7 cellular contexts compared by ENCODE assay signal in the genomic region with DNA sequence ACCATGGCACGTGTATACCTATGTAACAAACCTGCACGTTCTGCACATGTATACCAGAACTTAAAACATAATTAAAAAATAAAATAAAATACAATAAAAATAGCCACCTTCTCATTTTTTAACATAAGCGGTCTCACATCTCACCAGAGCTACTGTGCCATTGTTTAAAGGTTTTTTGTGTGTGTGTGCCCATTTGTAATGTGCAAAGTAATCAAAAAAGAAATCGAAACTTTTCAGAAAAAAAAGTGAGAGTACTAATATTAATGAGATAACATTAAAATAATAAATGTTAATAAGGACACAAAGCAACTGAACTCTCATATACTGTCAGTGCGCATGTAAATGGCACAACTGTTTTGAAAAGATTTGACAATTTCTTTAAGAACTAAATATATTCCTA.
"Had no signal": no experiment of that assay in that cellular context is flagged by ENCODE, and none has a peak within 500 bp of the region (broad histone marks: within the 10 kb centered on the region; RNA-seq: fewer than 3 reads in every experiment).

No MANE protein-coding gene starts in this region.

- H3K4me2 ChIP-seq: KMS-11 had no signal

- H3K9ac ChIP-seq: KMS-11 had no signal

- H3K27ac ChIP-seq: HL-60, KMS-11 had no signal

- DNase-seq: IMR-90, Karpas-422, KBM-7, KG1 had no signal

- FAIRE-seq: HTR-8/SVneo had no signal
